Comparison of ENCODE assay signal across 1 cellular context in the genomic region with DNA sequence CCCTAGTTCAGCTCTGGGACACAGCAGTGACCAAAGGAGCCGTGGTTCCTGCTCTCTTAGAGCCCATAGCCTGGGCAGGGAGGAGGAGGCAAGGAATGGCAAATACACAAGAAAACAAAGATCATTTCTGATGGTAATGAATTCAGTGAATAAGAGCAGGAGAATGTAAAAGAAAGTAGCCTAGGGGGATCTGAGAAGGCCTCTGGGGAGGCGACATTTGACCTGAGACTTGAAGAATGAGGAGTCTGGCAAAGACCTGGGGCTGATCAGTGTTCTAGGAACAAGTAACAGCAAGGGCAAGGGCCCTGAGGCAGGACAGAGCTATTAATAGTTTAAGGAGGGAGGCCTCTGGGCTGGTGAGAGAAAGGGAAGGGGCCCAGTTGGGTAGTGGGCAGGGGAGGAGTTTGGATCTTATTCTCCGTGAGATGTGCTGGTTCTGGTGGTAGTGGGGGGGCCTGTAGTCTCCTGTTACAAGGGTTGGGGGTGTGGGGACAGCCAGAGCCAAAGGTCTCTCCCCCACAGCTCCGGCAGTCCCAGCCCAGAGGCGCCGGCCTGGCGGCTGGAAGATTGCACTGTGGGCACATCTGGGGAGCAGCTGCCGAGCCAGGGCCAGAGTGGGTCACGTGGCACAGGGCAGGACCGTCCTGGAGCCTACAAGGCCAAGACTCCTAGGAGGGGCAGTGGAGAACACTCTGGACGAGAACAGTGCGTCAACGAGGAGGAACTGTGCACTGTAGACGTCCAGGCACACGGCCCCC.
TF ChIP-seq lines count a peak whose summit lies in the region.

No MANE protein-coding gene starts in this region.

TF ChIP-seq in SK-N-SH treated with all-trans-retinoic acid at 6 μM for 48 hours, 23 proteins besides CTCF, POLR2A, EP300 and RAD21 (continued from another document):
- TF ChIP-seq CSRNP3 (CRISPR knock-in tag; IDR thresholded peaks at IDR 0.05) (0 out of 2 replicates have a peak, but pooled peaks have one; percentile 16), GLIS3 (CRISPR knock-in tag; IDR thresholded peaks at IDR 0.05) (0 out of 2 replicates have a peak, but pooled peaks have one; percentile 39), TCF4 (CRISPR knock-in tag; IDR thresholded peaks at IDR 0.05; ENCODE audit: borderline replicate concordance) (peak; percentile 95), ISL1 (CRISPR knock-in tag; IDR thresholded peaks at IDR 0.05) (no peak), SNAI2 (CRISPR knock-in tag; IDR thresholded peaks at IDR 0.05) (no peak), ZNF70 (CRISPR knock-in tag; IDR thresholded peaks at IDR 0.05) (peak; percentile 30; the same call in 1 of the 2 replicates), ZFP30 (CRISPR knock-in tag; IDR thresholded peaks at IDR 0.05) (no peak), PATZ1 (CRISPR knock-in tag; IDR thresholded peaks at IDR 0.05; ENCODE audit: borderline replicate concordance) (peak; percentile 10; the same call in 1 of the 2 replicates), ZNF8 (CRISPR knock-in tag; IDR thresholded peaks at IDR 0.05) (0 out of 2 replicates have a peak, but pooled peaks have one; percentile 22), ESRRG (CRISPR knock-in tag; IDR thresholded peaks at IDR 0.05) (no peak), BACH2 (CRISPR knock-in tag; IDR thresholded peaks at IDR 0.05; ENCODE audit: borderline replicate concordance) (no peak)
